ENCODE assay signal across 1 cellular context in genomic region chr2:60831921-60832320, GRCh38.
TF ChIP-seq lines count a peak whose summit lies in the region.

No MANE protein-coding gene starts in this region.

TF ChIP-seq in K562, 482 proteins besides CTCF, POLR2A, EP300 and RAD21:
- peak; percentile 92 for TF ChIP-seq FOXJ2 (tag; IDR thresholded peaks at IDR 0.05)
- no peak for TF ChIP-seq MEF2D (tag; conservative IDR thresholded peaks at IDR 0.05; ENCODE audit: low read depth)
